Comparison of ENCODE assay signal across 23 cellular contexts in genomic region chr6:16241321-16241689, GRCh38. TPM values are rescaled to one million over a fixed set of nuclear protein-coding genes. Genes with fewer than 3 reads are reported as not detected.
"Had no signal": no experiment of that assay in that cellular context is flagged by ENCODE, and none has a peak within 500 bp of the region (broad histone marks: within the 10 kb centered on the region; RNA-seq: fewer than 3 reads in every experiment).

No MANE protein-coding gene starts in this region.

- H3K27me3 Mint-ChIP-seq: activated naive CD8-positive, alpha-beta T cell treated with anti-CD3 and anti-CD28 coated beads, Interleukin-2, amount 10 ng/mL, durations not matched to agents 7 days and 5 days had no signal

- H3K27me3 ChIP-seq: sigmoid colon had no signal

- H3K9me3 Mint-ChIP-seq: activated naive CD4-positive, alpha-beta T cell treated with anti-CD3 and anti-CD28 coated beads for 36 hours; activated naive CD8-positive, alpha-beta T cell treated with anti-CD3 and anti-CD28 coated beads, Interleukin-2, amount 10 ng/mL, durations not matched to agents 7 days and 5 days; activated T-cell treated with anti-CD3 and anti-CD28 coated beads, Interleukin-2, amount 50 U/mL, for 72 hours; memory B cell had no signal

- H3K4me3 Mint-ChIP-seq: activated naive CD4-positive, alpha-beta T cell treated with anti-CD3 and anti-CD28 coated beads for 36 hours; activated naive CD8-positive, alpha-beta T cell treated with anti-CD3 and anti-CD28 coated beads, Interleukin-2, amount 10 ng/mL, durations not matched to agents 7 days and 5 days; activated T-cell treated with anti-CD3 and anti-CD28 coated beads, Interleukin-2, amount 50 U/mL, for 72 hours; memory B cell; T-helper 17 cell had no signal

- H3K36me3 Mint-ChIP-seq: memory B cell had no signal

- H3K36me3 ChIP-seq: sigmoid colon, spleen, thoracic aorta had no signal

- H3K27ac ChIP-seq: spleen had no signal

- H3K9me3 ChIP-seq: mucosa of descending colon, sigmoid colon, spleen, thoracic aorta had no signal

- H3K27ac Mint-ChIP-seq: activated naive CD4-positive, alpha-beta T cell treated with anti-CD3 and anti-CD28 coated beads for 36 hours; activated naive CD8-positive, alpha-beta T cell treated with anti-CD3 and anti-CD28 coated beads, Interleukin-2, amount 10 ng/mL, durations not matched to agents 7 days and 5 days; activated T-cell treated with anti-CD3 and anti-CD28 coated beads, Interleukin-2, amount 50 U/mL, for 72 hours; memory B cell; T-helper 17 cell had no signal

- DNase-seq: activated CD4-positive, alpha-beta T cell treated with anti-CD3 and anti-CD28 coated beads for 4 hours; activated CD4-positive, alpha-beta T cell treated with anti-CD3 and anti-CD28 coated beads, Interleukin-2, amount 50 U/mL, for 48 hours; activated CD4-positive, CD25-positive, alpha-beta regulatory T cell; activated effector memory CD4-positive, alpha-beta T cell treated with Interleukin-2 at 50 U/mL for 16 hours; activated naive CD4-positive, alpha-beta T cell treated with anti-CD3 and anti-CD28 coated beads for 36 hours; activated naive CD8-positive, alpha-beta T cell treated with anti-CD3 and anti-CD28 coated beads, Interleukin-2, amount 10 ng/mL, durations not matched to agents 7 days and 5 days; activated T-cell treated with anti-CD3 and anti-CD28 coated beads, Interleukin-2, amount 50 U/mL, for 72 hours; amniotic stem cell; cerebellar nuclear complex; cortex of kidney; foreskin fibroblast; hippocampal formation; mucosa of descending colon; occipital lobe; sigmoid colon; spleen; stimulated activated CD4-positive, alpha-beta T cell treated with anti-CD3 and anti-CD28 coated beads, Interleukin-4, amount 100 ng/mL, for 1 hour; stimulated activated naive CD4-positive, alpha-beta T cell treated with Interleukin-2 at 50 U/mL for 16 hours; SW 1271; T-helper 17 cell had no signal

- ATAC-seq: activated T-cell treated with anti-CD3 and anti-CD28 coated beads, Interleukin-2, amount 50 U/mL, for 72 hours; mucosa of descending colon; T-helper 17 cell had no signal

- H3K4me3 ChIP-seq: mucosa of descending colon, sigmoid colon, spleen, thoracic aorta had no signal

RNA-seq across cellular contexts. Expression of gene GMPR, which starts 2.9 kb away (rescaled TPM):
- total RNA-seq: activated T-cell treated with anti-CD3 and anti-CD28 coated beads, Interleukin-2, amount 50 U/mL, for 72 hours had no signal
- polyA plus RNA-seq: neural cell had no signal
